ENCODE assay signal across 8 cellular contexts in the genomic region with DNA sequence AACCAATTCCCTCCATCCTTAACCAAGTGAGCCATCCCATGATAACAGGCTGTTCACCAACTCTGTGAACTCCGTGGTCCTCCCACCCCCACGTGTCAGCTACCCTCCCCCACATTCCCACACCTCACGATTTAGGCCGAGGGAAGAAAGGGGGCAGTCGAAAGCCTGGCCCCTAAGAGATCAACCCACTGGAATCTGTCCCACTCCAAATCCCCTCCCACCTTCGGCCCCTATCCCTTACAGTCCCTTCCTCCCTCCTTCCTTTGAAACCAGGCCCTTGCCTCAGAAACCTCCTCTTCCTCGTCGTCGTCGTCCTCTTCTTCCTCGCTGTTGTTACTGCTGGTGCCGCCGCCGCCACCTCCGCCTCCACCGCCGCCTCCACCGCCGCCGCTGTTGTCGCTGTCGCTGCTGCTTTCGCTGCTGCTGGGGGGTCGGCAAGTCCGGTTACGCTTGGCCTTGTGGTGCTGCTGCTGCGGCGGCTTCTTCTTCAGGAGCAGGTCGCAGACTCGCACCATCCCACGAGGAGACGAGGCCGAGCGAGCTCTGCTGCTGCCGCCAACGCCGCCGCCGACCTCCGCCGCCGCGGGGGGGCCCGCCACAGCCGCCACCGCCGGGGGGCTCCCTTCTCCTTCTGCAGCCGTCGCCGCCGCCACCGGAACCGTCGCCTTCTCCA. TPM values are rescaled to one million over a fixed set of nuclear protein-coding genes. Genes with fewer than 3 reads are reported as not detected.
DNase-seq lines count a peak whose midpoint lies in the region; ATAC-seq, FAIRE-seq and TF ChIP-seq lines count a peak whose summit lies in the region.

No MANE protein-coding gene starts in this region.

- H3K4me2 ChIP-seq in OCI-LY7 (ENCODE audit: low read length): peak overlapping the region; percentile 92
- H3K4me2 ChIP-seq in keratinocyte (ENCODE audit: control insufficient read depth, extremely low read depth, insufficient read depth, low read depth, low read length): peak overlapping the region; percentile 64

- no peaks in the 10 kb centered on the region for H3K27me3 ChIP-seq in CD8-positive, alpha-beta T cell (ENCODE audit: insufficient read depth, low read length)
- H3K27me3 ChIP-seq in keratinocyte (ENCODE audit: control insufficient read depth, extremely low read depth, insufficient read depth, low read length): no peaks in the 10 kb centered on the region

- H3K27me3 Mint-ChIP-seq in CD8-positive, alpha-beta T cell (ENCODE audit: low read depth): no peaks in the 10 kb centered on the region
- H3K27me3 Mint-ChIP-seq in MCF 10A (ENCODE audit: insufficient read depth, unreplicated experiment): no peaks in the 10 kb centered on the region

- CTCF ChIA-PET in CD8-positive, alpha-beta T cell (lab: Charles Lee): interaction anchor here (0.9 to 2.6 kb wide), 14 partner anchors 9 to 168 kb away, joined by 3 to 11 read pairs (median 4); no protein-coding TSS in a partner anchor
- CTCF ChIA-PET in OCI-LY7 (lab: Charles Lee; ENCODE audit: unreplicated experiment) (interaction anchor here (0.6 to 0.8 kb wide), 2 partner anchors 186 to 1041 kb away, joined by 3 to 7 read pairs; no protein-coding TSS in a partner anchor), MCF 10A (lab: Yijun Ruan, JAX) (interaction anchor here (0.5 to 4.1 kb wide), 19 partner anchors 16 to 360 kb away, joined by 3 to 26 read pairs (median 4); partner anchors contain the start of gene COX18)

- BruUV-seq in OCI-LY7 (replicated peaks; lab: Mats Ljungman, UMichigan) (no TSS peak), MCF 10A (replicated peaks; lab: Mats Ljungman, UMichigan) (no TSS peak)

- peak overlapping the region; percentile 100 for H3K4me3 Mint-ChIP-seq in CD8-positive, alpha-beta T cell
- peak overlapping the region; percentile 82 for H3K4me3 Mint-ChIP-seq in MCF 10A (ENCODE audit: unreplicated experiment)

- H3K79me2 ChIP-seq in OCI-LY7 (ENCODE audit: insufficient read depth, low read depth, low read length) (peaks cover 75% of the 10 kb centered on the region), keratinocyte (ENCODE audit: control insufficient read depth, insufficient read depth, low read length) (peaks cover 68% of the 10 kb centered on the region)

- DNase-seq in CD8-positive, alpha-beta T cell: no peak
- DNase-seq in OCI-LY7 (ENCODE audit: low spot score) (peak; percentile 70), MCF 10A (ENCODE audit: unreplicated experiment) (peak; percentile 45), keratinocyte (ENCODE audit: low read depth, low spot score) (no peak), OCI-M2 (lab: John Stamatoyannopoulos, UW; ENCODE audit: unreplicated experiment) (no peak)
- DNase-seq in stimulated activated CD8-positive, alpha-beta memory T cell treated with anti-CD3 and anti-CD28 coated beads, Interleukin-7, amount 100 ng/mL, for 4 hours (ENCODE audit: low read depth in 2 of 2): peak; percentile 11 to 22

- peak; percentile 18 for TF ChIP-seq CTCF in CD8-positive, alpha-beta T cell (IDR thresholded peaks at IDR 0.05)
- TF ChIP-seq CTCF in OCI-LY7 (conservative IDR thresholded peaks at IDR 0.05; ENCODE audit: low read length) (peak; percentile 62; the same call in 1 of the 2 replicates), MCF 10A (IDR thresholded peaks at IDR 0.05; ENCODE audit: unreplicated experiment) (peak; percentile 15), keratinocyte (optimal IDR thresholded peaks at IDR 0.05 in 1 of 3, IDR thresholded peaks at IDR 0.05 in 1 of 3, conservative IDR thresholded peaks at IDR 0.05 in 1 of 3; ENCODE audit: extremely low read depth in 1 of 3, insufficient read depth in 2 of 3, low read length in 3 of 3) (peak in 1 of 3 experiments; percentile 51)

- no peaks in the 10 kb centered on the region for H3K9me1 ChIP-seq in keratinocyte (ENCODE audit: control insufficient read depth, extremely low read depth, insufficient read depth, low read length)

- peak; percentile 30 for ATAC-seq in CD8-positive, alpha-beta T cell
- ATAC-seq in GM18508 (IDR thresholded peaks at IDR 0.05; ENCODE audit: insufficient read depth, unreplicated experiment): peak; percentile 12
- peak; percentile 27 for ATAC-seq in HG02938 (IDR thresholded peaks at IDR 0.05; ENCODE audit: unreplicated experiment)

- peak overlapping the region; percentile 100 for H3K27ac Mint-ChIP-seq in CD8-positive, alpha-beta T cell
- H3K27ac Mint-ChIP-seq in MCF 10A (ENCODE audit: low read depth, unreplicated experiment): peak overlapping the region; percentile 99

- peaks cover 73% of the 10 kb centered on the region for H3K4me1 Mint-ChIP-seq in CD8-positive, alpha-beta T cell (ENCODE audit: low read depth)
- peaks cover 22% of the 10 kb centered on the region for H3K4me1 Mint-ChIP-seq in MCF 10A (ENCODE audit: insufficient read depth, unreplicated experiment)

- peak overlapping the region; percentile 95 for H3K27ac ChIP-seq in CD8-positive, alpha-beta T cell (ENCODE audit: low read depth, low read length)
- H3K27ac ChIP-seq in OCI-LY7 (ENCODE audit: low read depth, low read length, poor library complexity, severe bottlenecking) (peak overlapping the region; percentile 84), keratinocyte (ENCODE audit: control insufficient read depth, insufficient read depth, low read length) (peak overlapping the region; percentile 96)

- peak overlapping the region; percentile 67 for H3K4me3 ChIP-seq in CD8-positive, alpha-beta T cell (ENCODE audit: low read depth, low read length)
- H3K4me3 ChIP-seq in OCI-LY7 (ENCODE audit: low read depth, low read length, poor library complexity, severe bottlenecking): peak overlapping the region; percentile 99
- H3K4me3 ChIP-seq in keratinocyte (ENCODE audit: control insufficient read depth in 2 of 3, extremely low read depth in 1 of 3, insufficient read depth in 2 of 3, low read depth in 1 of 3, low read length in 3 of 3): peak overlapping the region; percentile 60 to 98 (median 90)

- peaks cover 34% of the 10 kb centered on the region for H3K36me3 Mint-ChIP-seq in CD8-positive, alpha-beta T cell
- H3K36me3 Mint-ChIP-seq in MCF 10A (ENCODE audit: insufficient read depth, unreplicated experiment): peaks cover 12% of the 10 kb centered on the region

- no peaks in the 10 kb centered on the region for H3K9me3 Mint-ChIP-seq in CD8-positive, alpha-beta T cell
- no peaks in the 10 kb centered on the region for H3K9me3 Mint-ChIP-seq in MCF 10A (ENCODE audit: unreplicated experiment)

- H3K9me2 ChIP-seq in OCI-LY7 (ENCODE audit: insufficient read depth, low read length): no peaks in the 10 kb centered on the region

- peak overlapping the region; percentile 92 for H3K9ac ChIP-seq in keratinocyte (ENCODE audit: control insufficient read depth, extremely low read depth, insufficient read depth, low read length)

- no peaks in the 10 kb centered on the region for H3K9me3 ChIP-seq in CD8-positive, alpha-beta T cell (ENCODE audit: low read length)
- no peaks in the 10 kb centered on the region for H3K9me3 ChIP-seq in OCI-LY7 (ENCODE audit: low read length)
- no peaks in the 10 kb centered on the region for H3K9me3 ChIP-seq in keratinocyte (ENCODE audit: control insufficient read depth, low read depth, low read length)

- H2AFZ ChIP-seq in OCI-LY7 (ENCODE audit: low read length) (peak overlapping the region; percentile 67), keratinocyte (ENCODE audit: control insufficient read depth, low read length) (peak overlapping the region; percentile 65)

- intact Hi-C loops in CD8-positive, alpha-beta T cell (cut with DNase I, micrococcal nuclease): loop anchor here (1.0 to 5.0 kb wide), 7 partner anchors 15 to 189 kb away; partner anchors contain the start of gene COX18 (in 1 of the 2)
- intact Hi-C loops in OCI-LY7 (cut with micrococcal nuclease; ENCODE audit: unreplicated experiment): loop anchor here (2.0 to 10.0 kb wide), 4 partner anchors 116 to 556 kb away; no protein-coding TSS in a partner anchor
- intact Hi-C loops in MCF 10A (cut with micrococcal nuclease): loop anchor here (1.0 to 10.0 kb wide), 7 partner anchors 51 to 763 kb away; partner anchors contain the start of gene COX18

- POLR2A ChIA-PET in CD8-positive, alpha-beta T cell (lab: Charles Lee): interaction anchor here (0.9 to 4.2 kb wide), 6 partner anchors 35 to 193 kb away, joined by 3 to 24 read pairs (median 6); partner anchors contain the start of gene COX18
- POLR2A ChIA-PET in OCI-LY7 (lab: Charles Lee): interaction anchor here (0.5 to 3.1 kb wide), 15 partner anchors 9 to 1451 kb away, joined by 3 to 20 read pairs (median 4); partner anchors contain the start of gene RASSF6
- POLR2A ChIA-PET in MCF 10A (lab: Yijun Ruan, JAX): interaction anchor here (0.6 to 6.3 kb wide), 42 partner anchors 9 to 851 kb away, joined by 3 to 82 read pairs (median 4); partner anchors contain the start of genes COX18 and RASSF6

- dilution Hi-C loops in keratinocyte (cut with MboI; ENCODE audit: extremely low pct_ligation_motif_present, low sequenced_read_pairs): no loop called here

- peaks cover 48% of the 10 kb centered on the region for H3K4me1 ChIP-seq in CD8-positive, alpha-beta T cell (ENCODE audit: insufficient read depth, low read length)
- H3K4me1 ChIP-seq in OCI-LY7 (ENCODE audit: insufficient read depth, low read length, poor library complexity, severe bottlenecking) (peaks cover 55% of the 10 kb centered on the region), keratinocyte (ENCODE audit: control insufficient read depth, extremely low read depth, insufficient read depth, low read length) (peaks cover 17% of the 10 kb centered on the region)

- peaks cover 1% of the 10 kb centered on the region for H3K36me3 ChIP-seq in CD8-positive, alpha-beta T cell (ENCODE audit: insufficient read depth, low read length)
- H3K36me3 ChIP-seq in OCI-LY7 (ENCODE audit: insufficient read depth, low read length): peaks cover 55% of the 10 kb centered on the region
- peaks cover 0 to 2% of the 10 kb centered on the region in 2 experiments for H3K36me3 ChIP-seq in keratinocyte (ENCODE audit: control insufficient read depth in 2 of 2, extremely low read depth in 1 of 2, insufficient read depth in 2 of 2, low read length in 2 of 2)

- no peak for FAIRE-seq in keratinocyte (lab: Jason Lieb, UNC)

- H4K20me1 ChIP-seq in OCI-LY7 (ENCODE audit: insufficient read depth, low read length) (peaks cover 33% of the 10 kb centered on the region), keratinocyte (ENCODE audit: control insufficient read depth, extremely low read depth, insufficient read depth, low read length) (peaks cover 6% of the 10 kb centered on the region)

RNA-seq across cellular contexts. Expression of gene ANKRD17, which starts 0.5 kb away (rescaled TPM):
- total RNA-seq in CD8-positive, alpha-beta T cell: 10 to 100 TPM; 29.6 to 29.7 TPM
- 39.4 and 53.0 TPM in 2 replicates for total RNA-seq in OCI-LY7 (2014; rRNA removed; shearing (Covaris generic))
- total RNA-seq in OCI-LY7 (2022) (70.3 and 77.4 TPM in 2 replicates), MCF 10A (2022) (62.8 and 65.7 TPM in 2 replicates)
- 51.5 to 53.4 TPM (median 53.0 TPM) in 3 replicates for polyA plus RNA-seq in keratinocyte
- polyA plus RNA-seq in keratinocyte (2011; ENCODE audit: low read depth): 169 TPM
- polyA plus RNA-seq in keratinocyte (2011; cell fraction: cytosol; rRNA removed): 25.8 and 42.9 TPM in 2 replicates
- polyA plus RNA-seq in keratinocyte (2011; cell fraction: nucleus; rRNA removed): 84.4 and 90.8 TPM in 2 replicates
- 31.1 and 32.7 TPM in 2 replicates for polyA plus RNA-seq in keratinocyte (2012; ENCODE audit: low replicate concordance)
- 62.0 to 139 TPM (median 128 TPM) in 3 replicates for polyA minus RNA-seq in keratinocyte
- polyA minus RNA-seq in keratinocyte (2011; cell fraction: cytosol; rRNA and poly(A)+ RNA removed): 66.6 TPM
- 102 and 196 TPM in 2 replicates for polyA minus RNA-seq in keratinocyte (2011; cell fraction: nucleus; rRNA and poly(A)+ RNA removed)

Comparison
In these comparisons a context has a peak if more than half of its experiments do, and no peak if none do; other contexts are left out.
1. DNase-seq: peak in OCI-LY7 (single experiment), MCF 10A (single experiment) and stimulated activated CD8-positive, alpha-beta memory T cell treated with anti-CD3 and anti-CD28 coated beads, Interleukin-7, amount 100 ng/mL, for 4 hours (2 of 2); none in CD8-positive, alpha-beta T cell (0 of 7), keratinocyte (single experiment) and OCI-M2 (single experiment).
2. Peak in every context shown above with its lines, with median percentiles within 50 percentile points of each other: ATAC-seq, H3K27ac ChIP-seq and H3K4me3 ChIP-seq.